Comparison of ENCODE assay signal across 13 cellular contexts in the genomic region with DNA sequence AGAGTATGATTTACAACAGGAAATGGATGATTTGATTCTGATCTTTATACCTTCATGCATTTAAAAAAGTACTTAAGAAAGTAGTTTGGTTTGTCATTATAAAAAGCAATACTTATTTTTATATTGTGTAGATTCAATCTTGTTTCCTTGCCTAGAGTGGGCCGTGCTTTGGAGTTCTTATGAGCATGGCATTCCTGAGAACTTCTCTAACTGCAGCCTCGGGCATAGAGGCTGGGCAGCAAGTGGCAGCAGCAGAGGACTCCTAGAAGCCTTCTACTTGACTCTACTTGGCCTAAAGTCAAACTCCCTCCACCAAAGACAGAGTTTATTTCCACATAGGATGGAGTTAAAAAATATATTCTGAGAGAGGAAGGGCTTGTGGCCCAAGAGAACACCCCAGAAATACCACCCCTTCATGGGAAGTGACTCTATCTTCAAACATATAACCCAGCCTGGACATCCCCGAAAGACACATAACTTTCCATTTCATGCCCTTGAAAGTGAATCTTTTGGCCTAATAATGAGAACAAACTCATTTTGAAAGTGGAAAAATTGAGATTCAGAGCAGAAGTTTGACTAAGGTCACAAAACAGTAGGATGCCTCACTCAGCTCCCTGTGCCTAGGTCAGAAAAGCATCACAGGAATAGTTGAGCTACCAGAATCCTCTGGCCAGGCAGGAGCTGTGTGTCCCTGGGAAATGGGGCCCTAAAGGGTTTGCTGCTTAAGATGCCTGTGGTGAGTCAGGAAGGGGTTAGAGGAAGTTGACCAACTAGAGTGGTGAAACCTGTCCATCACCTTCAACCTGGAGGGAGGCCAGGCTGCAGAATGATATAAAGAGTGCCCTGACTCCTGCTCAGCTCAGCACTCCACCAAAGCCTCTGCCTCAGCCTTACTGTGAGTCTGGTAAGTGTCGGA. TPM values are rescaled to one million over a fixed set of nuclear protein-coding genes. Genes with fewer than 3 reads are reported as not detected.
DNase-seq lines count a peak whose midpoint lies in the region; ATAC-seq and TF ChIP-seq lines count a peak whose summit lies in the region.
"Had no signal": no experiment of that assay in that cellular context is flagged by ENCODE, and none has a peak within 500 bp of the region (broad histone marks: within the 10 kb centered on the region; RNA-seq: fewer than 3 reads in every experiment).

A gene with protein sequence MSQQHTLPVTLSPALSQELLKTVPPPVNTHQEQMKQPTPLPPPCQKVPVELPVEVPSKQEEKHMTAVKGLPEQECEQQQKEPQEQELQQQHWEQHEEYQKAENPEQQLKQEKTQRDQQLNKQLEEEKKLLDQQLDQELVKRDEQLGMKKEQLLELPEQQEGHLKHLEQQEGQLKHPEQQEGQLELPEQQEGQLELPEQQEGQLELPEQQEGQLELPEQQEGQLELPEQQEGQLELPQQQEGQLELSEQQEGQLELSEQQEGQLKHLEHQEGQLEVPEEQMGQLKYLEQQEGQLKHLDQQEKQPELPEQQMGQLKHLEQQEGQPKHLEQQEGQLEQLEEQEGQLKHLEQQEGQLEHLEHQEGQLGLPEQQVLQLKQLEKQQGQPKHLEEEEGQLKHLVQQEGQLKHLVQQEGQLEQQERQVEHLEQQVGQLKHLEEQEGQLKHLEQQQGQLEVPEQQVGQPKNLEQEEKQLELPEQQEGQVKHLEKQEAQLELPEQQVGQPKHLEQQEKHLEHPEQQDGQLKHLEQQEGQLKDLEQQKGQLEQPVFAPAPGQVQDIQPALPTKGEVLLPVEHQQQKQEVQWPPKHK (plus strand): TSS at position 861 of the 916 bp plus-strand sequence. CDS start 1,252 bp downstream, outside the sequence.

- H3K18ac ChIP-seq in neuronal stem cell (ENCODE audit: low read length): no peak within 1 kb of the TSS

- H3K27ac ChIP-seq in RWPE1 (peak within 1 kb of the TSS; percentile 53), neuronal stem cell (replicated peaks; ENCODE audit: low read length) (no peak within 1 kb of the TSS)

- no peak within 1 kb of the TSS for H2BK5ac ChIP-seq in neuronal stem cell (ENCODE audit: low read length)

- POLR2A ChIA-PET in GM10248 (lab: Yijun Ruan, JAX) (interaction anchor here (1.6 kb wide), 1 partner anchor 24 kb away, joined by 3 read pairs; no protein-coding TSS in a partner anchor), RWPE1 (lab: Yijun Ruan, JAX; ENCODE audit: low non-redundant PET) (interaction anchor here (0.6 kb wide), 1 partner anchor 400 kb away, joined by 3 read pairs; no protein-coding TSS in a partner anchor)

- no peaks in the 10 kb centered on the region for H3K4me1 ChIP-seq in neuronal stem cell (ENCODE audit: control insufficient read depth in 2 of 2, insufficient read depth in 1 of 2, low read depth in 1 of 2, low read length in 2 of 2)

- peak; percentile 65 for DNase-seq in GM10248 (ENCODE audit: extremely low spot score)
- peak; percentile 76 for DNase-seq in RWPE1 (ENCODE audit: low spot score)
- DNase-seq in neuronal stem cell (ENCODE audit: low spot score): no peak
- no peak for DNase-seq in omental fat pad (ENCODE audit: low spot score)
- no peak for DNase-seq in NCI-H146 (lab: John Stamatoyannopoulos, UW)
- DNase-seq: activated CD4-positive, alpha-beta T cell treated with anti-CD3 and anti-CD28 coated beads for 48 hours; activated naive CD4-positive, alpha-beta T cell treated with Interleukin-2 at 50 U/mL for 16 hours; C1 segment of cervical spinal cord; NCI-H1105 had no signal

- CTCF ChIA-PET in GM10248 (lab: Yijun Ruan, JAX): interaction anchor here (0.7 to 9.1 kb wide), 6 partner anchors 9 to 316 kb away, joined by 3 to 48 read pairs (median 4); partner anchors contain the start of gene SMCP
- CTCF ChIA-PET in RWPE1 (lab: Yijun Ruan, JAX): interaction anchor here (0.7 to 0.8 kb wide), 2 partner anchors 10 to 72 kb away, joined by 5 to 6 read pairs; no protein-coding TSS in a partner anchor

- no peak within 1 kb of the TSS for H3K14ac ChIP-seq in neuronal stem cell (ENCODE audit: low read length)

- no peak within 1 kb of the TSS for H2BK15ac ChIP-seq in neuronal stem cell (ENCODE audit: low read length)

- H3K27me3 ChIP-seq in neuronal stem cell (ENCODE audit: control insufficient read depth in 3 of 3, insufficient read depth in 3 of 3, low read depth in 1 of 3, low read length in 3 of 3): peaks cover 0 to 3% (median 2%) of the 10 kb centered on the region in 3 experiments

- no peak within 1 kb of the TSS for H2BK12ac ChIP-seq in neuronal stem cell (ENCODE audit: low read length)

- peak within 1 kb of the TSS; percentile 68 for H4K8ac ChIP-seq in neuronal stem cell (ENCODE audit: low read depth, low read length)

- H3K4ac ChIP-seq in neuronal stem cell (ENCODE audit: low read length): no peak within 1 kb of the TSS

- no peaks in the 10 kb centered on the region for H3K79me1 ChIP-seq in neuronal stem cell (ENCODE audit: low read depth, low read length)

- ATAC-seq in GM21786 (IDR thresholded peaks at IDR 0.05; ENCODE audit: unreplicated experiment) (peak; percentile 43), HG03108 (IDR thresholded peaks at IDR 0.05; ENCODE audit: unreplicated experiment) (no peak), omental fat pad (ENCODE audit: low FRiP score) (no peak), GM21381 (IDR thresholded peaks at IDR 0.05; ENCODE audit: unreplicated experiment) (no peak)

- no peak within 1 kb of the TSS for H3K23ac ChIP-seq in neuronal stem cell (ENCODE audit: low read depth, low read length, poor library complexity)

- TF ChIP-seq CTCF in GM10248 (IDR thresholded peaks at IDR 0.05; ENCODE audit: control extremely low read depth, extremely low read depth, low read depth, missing control alignments) (no peak), RWPE1 (conservative IDR thresholded peaks at IDR 0.05; ENCODE audit: low read depth) (no peak), omental fat pad (IDR thresholded peaks at IDR 0.05) (no peak)

- H3K36me3 ChIP-seq in neuronal stem cell (replicated peaks in 1 of 2; ENCODE audit: control insufficient read depth in 2 of 2, insufficient read depth in 2 of 2, low read length in 2 of 2): no peaks in the 10 kb centered on the region

- no peak within 1 kb of the TSS for H3K4me3 ChIP-seq in neuronal stem cell (ENCODE audit: low read length in 2 of 2)

- H2AK5ac ChIP-seq in neuronal stem cell (ENCODE audit: low read depth, low read length): no peak within 1 kb of the TSS

- peaks cover 0 to 5% of the 10 kb centered on the region in 2 donors for H3K9me3 ChIP-seq in neuronal stem cell (replicated peaks in 1 of 2; ENCODE audit: control insufficient read depth in 2 of 2, insufficient read depth in 1 of 2, low read depth in 1 of 2, low read length in 2 of 2)

- H4K91ac ChIP-seq in neuronal stem cell (ENCODE audit: low read depth, low read length, poor library complexity): no peak within 1 kb of the TSS

- no CpG with 5 or more reads among the region's 4 CpGs for WGBS in neuronal stem cell (ENCODE audit: extremely low coverage in 2 of 2, insufficient read length in 2 of 2, insufficient replicate concordance in 1 of 2), 2 donors

- H2BK120ac ChIP-seq in neuronal stem cell (ENCODE audit: low read depth, low read length): no peak within 1 kb of the TSS

- no peak within 1 kb of the TSS for H3K4me2 ChIP-seq in neuronal stem cell (ENCODE audit: insufficient read depth, low read length, poor library complexity, severe bottlenecking)

- no peak within 1 kb of the TSS for H2AFZ ChIP-seq in neuronal stem cell (ENCODE audit: low read length)

- H3K9ac ChIP-seq in neuronal stem cell (ENCODE audit: low read depth, low read length, poor library complexity): no peak within 1 kb of the TSS

RNA-seq across cellular contexts. Expression of the gene that starts here (rescaled TPM):
- not detected for polyA plus RNA-seq in neuronal stem cell (2013, experiment 1 of 2)
- not detected for polyA plus RNA-seq in neuronal stem cell (2013, experiment 2 of 2)
- not detected for total RNA-seq in omental fat pad
- total RNA-seq: skeletal muscle tissue had no signal

Comparison
In these comparisons a context has a peak if more than half of its experiments do, and no peak if none do; other contexts are left out.
1. DNase-seq: peak in GM10248 (single experiment) and RWPE1 (single experiment); none in neuronal stem cell (single experiment), omental fat pad (single experiment) and NCI-H146 (single experiment).